Comparison of ENCODE assay signal across 14 cellular contexts in the genomic region with DNA sequence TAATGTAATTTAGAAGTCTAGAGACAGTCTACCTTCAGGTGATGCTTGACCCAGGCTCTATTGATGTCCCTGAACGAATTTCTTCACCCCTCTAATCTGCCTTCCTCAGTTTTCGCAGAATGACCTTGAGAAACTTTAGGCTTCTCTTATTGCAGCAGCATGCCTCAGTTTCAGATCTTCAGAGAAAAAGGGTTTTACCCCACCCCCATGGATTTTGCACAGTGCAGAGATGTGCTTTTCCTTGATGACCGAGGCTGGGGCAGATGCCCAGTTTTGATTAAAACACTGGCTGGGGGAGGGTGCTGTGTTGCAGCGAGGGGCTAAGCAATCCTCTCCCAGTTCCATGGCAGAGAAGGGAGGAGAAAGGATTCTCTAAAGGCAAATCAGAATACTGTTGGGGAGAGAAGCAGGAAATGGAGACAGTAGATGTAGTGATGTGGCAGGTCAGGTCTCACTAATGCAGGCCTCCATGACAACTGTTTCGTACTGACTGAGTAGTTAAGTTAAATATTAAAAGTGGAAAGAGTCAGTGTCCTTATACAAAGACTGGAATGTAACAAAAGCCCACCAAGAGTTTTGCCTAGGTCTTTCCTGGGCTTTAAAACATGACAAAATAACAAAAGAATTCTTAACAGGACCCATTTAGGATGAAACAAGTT. TPM values are rescaled to one million over a fixed set of nuclear protein-coding genes. Genes with fewer than 3 reads are reported as not detected.
DNase-seq lines count a peak whose midpoint lies in the region; ATAC-seq and TF ChIP-seq lines count a peak whose summit lies in the region.
"Had no signal": no experiment of that assay in that cellular context is flagged by ENCODE, and none has a peak within 500 bp of the region (broad histone marks: within the 10 kb centered on the region; RNA-seq: fewer than 3 reads in every experiment).

No MANE protein-coding gene starts in this region.

- DNase-seq in ACHN (peak; percentile 37), progenitor cell of endocrine pancreas (ENCODE audit: low spot score, unreplicated experiment) (no peak), transverse colon (no peak), ecto neural progenitor cell (ENCODE audit: low spot score) (no peak)
- no peak for DNase-seq in activated T-cell treated with anti-CD3 and anti-CD28 coated beads, Interleukin-2, amount 50 U/mL, for 1 hour
- DNase-seq: head of caudate nucleus, HFFc6, left ventricle myocardium superior, natural killer cell, NCI-H1417 treated with DMSO at 0.1 percent for 48 hours, NCI-H774 had no signal

- H3K36me3 Mint-ChIP-seq in progenitor cell of endocrine pancreas (ENCODE audit: insufficient read depth) = no peaks in the 10 kb centered on the region
- H3K36me3 Mint-ChIP-seq: natural killer cell had no signal

- intact Hi-C loops in transverse colon (cut with DNase I; ENCODE audit: low total_unique reads) = no loop called here

- in situ Hi-C loops in ACHN (cut with HindIII; ENCODE audit: low pct_ligation_motif_present, low pct_unique_long_range_greater_than_20kb, low sequenced_read_pairs) = no loop called here
- in situ Hi-C loops in transverse colon (cut with MboI; ENCODE audit: low pct_ligation_motif_present in 1 of 4, low pct_unique_long_range_greater_than_20kb in 1 of 4, low sequenced_read_pairs in 3 of 4) = loop anchor here in 2 of 4 donors (25.0 kb wide), 1 partner anchor 214 kb away; no protein-coding TSS in a partner anchor

- TF ChIP-seq CTCF in progenitor cell of endocrine pancreas (IDR thresholded peaks at IDR 0.05; ENCODE audit: unreplicated experiment) (no peak), transverse colon (IDR thresholded peaks at IDR 0.05) (no peak)

- ATAC-seq in GM19372 (IDR thresholded peaks at IDR 0.05; ENCODE audit: low read depth, unreplicated experiment) = peak; percentile 87
- peak; percentile 82 for ATAC-seq in HG02642 (IDR thresholded peaks at IDR 0.05; ENCODE audit: poor library complexity, unreplicated experiment)
- peak; percentile 73 for ATAC-seq in HG03558 (IDR thresholded peaks at IDR 0.05; ENCODE audit: extremely low read depth, unreplicated experiment)
- ATAC-seq: left ventricle myocardium superior, natural killer cell had no signal

- TF ChIP-seq POLR2A in transverse colon (IDR thresholded peaks at IDR 0.05) = no peak

- H3K4me1 ChIP-seq in transverse colon = no peaks in the 10 kb centered on the region

- 70 to 77% methylated on average over 4 to 5 of the region's 5 CpGs for WGBS in transverse colon (ENCODE audit: low coverage in 1 of 2), 2 donors

- no peaks in the 10 kb centered on the region for H3K9me3 Mint-ChIP-seq in progenitor cell of endocrine pancreas (ENCODE audit: low read depth)
- H3K9me3 Mint-ChIP-seq: HFFc6, natural killer cell had no signal

- no peaks in the 10 kb centered on the region for H3K27me3 ChIP-seq in transverse colon

- H3K36me3 ChIP-seq in transverse colon = no peaks in the 10 kb centered on the region

- no peak overlapping the region for H3K27ac ChIP-seq in transverse colon

- no peaks in the 10 kb centered on the region for H3K9me3 ChIP-seq in transverse colon

- TF ChIP-seq EP300 in transverse colon (IDR thresholded peaks at IDR 0.05; ENCODE audit: low read depth) = no peak

- H3K27ac Mint-ChIP-seq in progenitor cell of endocrine pancreas = no peak overlapping the region
- H3K27ac Mint-ChIP-seq: HFFc6, natural killer cell had no signal

- peaks cover 16% of the 10 kb centered on the region for H3K4me1 Mint-ChIP-seq in progenitor cell of endocrine pancreas (ENCODE audit: low read depth)
- H3K4me1 Mint-ChIP-seq: natural killer cell had no signal

- no peak overlapping the region for H3K4me3 ChIP-seq in transverse colon

- H3K27me3 Mint-ChIP-seq in progenitor cell of endocrine pancreas = no peaks in the 10 kb centered on the region

- H3K4me3 Mint-ChIP-seq in progenitor cell of endocrine pancreas (ENCODE audit: low read depth) = no peak overlapping the region
- H3K4me3 Mint-ChIP-seq: HFFc6, natural killer cell had no signal

RNA-seq across cellular contexts. Expression of a gene that starts 50.8 kb away (rescaled TPM):
- 28.6 and 30.9 TPM in 2 replicates for total RNA-seq in progenitor cell of endocrine pancreas
- 10 to 100 TPM; 36.7 to 48.6 (median 40.9) TPM for total RNA-seq in transverse colon
